10 cellular contexts compared by ENCODE assay signal in the genomic region with DNA sequence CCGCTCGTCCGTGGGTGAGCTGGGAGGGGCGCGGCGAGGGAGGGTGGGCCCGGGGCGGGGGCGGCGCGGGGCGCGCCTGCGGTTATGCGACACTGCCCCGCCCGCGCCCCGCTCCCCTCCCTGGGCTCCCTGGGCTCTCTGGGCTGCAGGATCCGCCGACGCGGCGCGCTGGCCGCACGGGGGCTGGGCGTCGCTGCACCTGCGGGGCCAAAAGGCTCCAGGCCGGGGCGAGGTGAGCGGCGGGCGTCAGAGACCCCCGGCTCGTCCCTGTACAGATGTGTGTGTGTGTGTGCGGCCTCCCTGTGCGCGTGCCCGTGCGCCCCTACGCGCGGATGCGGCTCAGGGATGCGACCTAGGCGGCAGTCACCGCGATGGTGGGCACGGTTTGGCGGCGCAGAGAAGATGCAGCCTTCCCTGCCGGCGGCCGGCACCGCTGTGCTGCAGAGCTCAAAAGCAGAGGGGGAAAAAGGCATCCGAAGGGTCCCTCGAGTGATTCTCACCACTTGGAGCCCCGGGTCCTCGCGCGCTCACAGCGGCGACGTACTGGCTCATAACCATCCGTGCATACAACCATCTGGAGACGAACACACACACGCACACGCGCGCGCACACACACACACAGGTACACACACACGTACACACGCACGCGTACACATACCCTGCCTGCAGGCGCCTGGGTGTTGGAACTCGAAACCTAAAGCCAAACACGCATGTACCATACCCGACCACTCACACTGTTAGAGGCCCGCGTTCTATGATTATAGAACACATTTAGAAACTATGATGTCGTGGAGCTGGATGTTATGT. TPM values are rescaled to one million over a fixed set of nuclear protein-coding genes. Genes with fewer than 3 reads are reported as not detected.
DNase-seq lines count a peak whose midpoint lies in the region; ATAC-seq, FAIRE-seq and TF ChIP-seq lines count a peak whose summit lies in the region.
"Had no signal": no experiment of that assay in that cellular context is flagged by ENCODE, and none has a peak within 500 bp of the region (broad histone marks: within the 10 kb centered on the region; RNA-seq: fewer than 3 reads in every experiment).

No MANE protein-coding gene starts in this region.

- H3K4me3 Mint-ChIP-seq in memory B cell, result peak overlapping the region; percentile 32

- H3K4me1 ChIP-seq in heart left ventricle (peaks cover 0 to 13% (median 0%) of the 10 kb centered on the region in 12 donors), K562 (replicated peaks in 1 of 2; ENCODE audit: control insufficient read depth in 2 of 2, insufficient read depth in 2 of 2, low read length in 2 of 2) (peaks cover 11 to 21% of the 10 kb centered on the region in 2 experiments; a peak in 4 of 5 replicates), upper lobe of left lung (peaks cover 0 to 15% (median 10%) of the 10 kb centered on the region in 4 donors)

- H3K4me2 ChIP-seq in K562 (ENCODE audit: insufficient read depth, low read length), result peak overlapping the region; percentile 52; the same call in 1 of the 2 replicates

- H3K27me3 ChIP-seq in heart left ventricle (peaks cover 17 to 72% (median 50%) of the 10 kb centered on the region in 9 donors), K562 (ENCODE audit: control insufficient read depth in 2 of 2, insufficient read depth in 2 of 2, low read length in 2 of 2) (peaks cover 4 to 16% of the 10 kb centered on the region in 2 experiments; a peak in 2 of 5 replicates), upper lobe of left lung (peaks cover 0 to 23% (median 13%) of the 10 kb centered on the region in 4 donors)

- TF ChIP-seq POLR2A in heart left ventricle (IDR thresholded peaks at IDR 0.05) (no peak), K562 (conservative IDR thresholded peaks at IDR 0.05) (no peak), upper lobe of left lung (IDR thresholded peaks at IDR 0.05) (no peak)

- peaks cover 31% of the 10 kb centered on the region for H3K27me3 Mint-ChIP-seq in memory B cell

- H3K9me3 ChIP-seq in heart left ventricle (no peaks in the 10 kb centered on the region), K562 (replicated peaks; ENCODE audit: control insufficient read depth, insufficient read depth, low read depth, low read length) (no peaks in the 10 kb centered on the region), upper lobe of left lung (no peaks in the 10 kb centered on the region)

- CTCF ChIA-PET in K562 (lab: Yijun Ruan, JAX; ENCODE audit: low intra/inter-chr PET ratio), result no interaction called here

- DNase-seq in heart left ventricle, result no peak
- no peak for DNase-seq in Right ventricle myocardium superior
- peak in 3 of 4 experiments; percentile 16 to 63 (median 63) for DNase-seq in K562 (ENCODE audit: extremely low read depth in 1 of 4, low spot score in 3 of 4)
- DNase-seq in memory B cell (ENCODE audit: low spot score in 2 of 2), result no peak
- DNase-seq in upper lobe of left lung, result peak in 1 of 2 donors; percentile 78
- no peak for DNase-seq in GM13977 (ENCODE audit: low spot score)
- no peak for DNase-seq in GM19240 (ENCODE audit: insufficient read length, low spot score)
- DNase-seq: DND-41 had no signal

- no peak overlapping the region for H3K27ac ChIP-seq in heart left ventricle
- no peak overlapping the region for H3K27ac ChIP-seq in K562 (ENCODE audit: extremely low read depth, low read depth, low read length)
- no peak overlapping the region for H3K27ac ChIP-seq in upper lobe of left lung

- H3K9me1 ChIP-seq in K562 (ENCODE audit: control insufficient read depth, insufficient read depth, low read length), result no peaks in the 10 kb centered on the region

- TF ChIP-seq EP300 in K562 (IDR thresholded peaks at IDR 0.05; ENCODE audit: low read length) (no peak), upper lobe of left lung (IDR thresholded peaks at IDR 0.05) (no peak)

- POLR2A ChIA-PET in K562 (lab: Yijun Ruan, JAX), result no interaction called here

- H3K36me3 ChIP-seq in heart left ventricle, result no peaks in the 10 kb centered on the region
- no peaks in the 10 kb centered on the region for H3K36me3 ChIP-seq in K562 (ENCODE audit: control insufficient read depth, insufficient read depth, low read length)
- no peaks in the 10 kb centered on the region for H3K36me3 ChIP-seq in upper lobe of left lung

- no peak overlapping the region for H3K27ac Mint-ChIP-seq in memory B cell

- 13 to 40% (median 23%) methylated on average over 24 to 84 of the region's 84 CpGs for whole genome bisulfite sequencing in heart left ventricle, 4 donors
- 93% methylated on average over 17 of the region's 84 CpGs for WGBS in K562 (ENCODE audit: insufficient coverage, low coverage, missing lambda C conversion rate)
- WGBS in upper lobe of left lung, 2 donors, result 20 to 24% methylated on average over 26 to 53 of the region's 84 CpGs

- H3K9me3 Mint-ChIP-seq in memory B cell, result no peaks in the 10 kb centered on the region

- H2AFZ ChIP-seq in K562 (ENCODE audit: low read depth, low read length), result 0 out of 2 replicates have a peak overlapping the region, but pooled peaks have one; percentile 55

- peaks cover 13% of the 10 kb centered on the region for H3K4me1 Mint-ChIP-seq in memory B cell

- in situ Hi-C loops in K562 (cut with MboI) (no loop called here), GM13977 (cut with MboI; ENCODE audit: low pct_unique_long_range_greater_than_20kb, low sequenced_read_pairs, unreplicated experiment) (no loop called here)

- ATAC-seq in heart left ventricle, result no peak
- no peak for ATAC-seq in Right ventricle myocardium superior (ENCODE audit: poor library complexity)
- ATAC-seq in K562, result peak; percentile 59
- ATAC-seq in memory B cell (ENCODE audit: low read depth), result no peak
- no peak for ATAC-seq in upper lobe of left lung (ENCODE audit: low FRiP score in 2 of 2)
- ATAC-seq in GM19397 (IDR thresholded peaks at IDR 0.05; ENCODE audit: unreplicated experiment), result no peak

- no peak for TF ChIP-seq RAD21 in K562 (CRISPR knock-in tag; conservative IDR thresholded peaks at IDR 0.05 in 1 of 2, IDR thresholded peaks at IDR 0.05 in 1 of 2)

- FAIRE-seq in K562 (lab: Jason Lieb, UNC), result no peak
- FAIRE-seq: colon had no signal

- BruUV-seq in K562 (replicated peaks; lab: Mats Ljungman, UMichigan), result no TSS peak

- H3K79me2 ChIP-seq in K562 (ENCODE audit: control insufficient read depth, insufficient read depth, low read length), result no peaks in the 10 kb centered on the region

- intact Hi-C loops in heart left ventricle (cut with DNase I) (loop anchor here in 3 of 10 donors (10.0 kb wide), 1 partner anchor 138 kb away; no protein-coding TSS in a partner anchor), Right ventricle myocardium superior (cut with DNase I) (no loop called here), K562 (cut with micrococcal nuclease) (loop anchor here (10.0 kb wide), 2 partner anchors 68 to 138 kb away; partner anchors contain the start of gene NUP58)

- no peaks in the 10 kb centered on the region for H4K20me1 ChIP-seq in K562 (replicated peaks; ENCODE audit: control insufficient read depth, insufficient read depth, low read length)

- H3K36me3 Mint-ChIP-seq in memory B cell, result no peaks in the 10 kb centered on the region

- TF ChIP-seq CTCF in heart left ventricle (IDR thresholded peaks at IDR 0.05) (no peak), K562 (IDR thresholded peaks at IDR 0.05 in 2 of 3, conservative IDR thresholded peaks at IDR 0.05 in 1 of 3; ENCODE audit: insufficient read depth in 2 of 3, low read depth in 1 of 3, low read length in 3 of 3) (no peak), upper lobe of left lung (IDR thresholded peaks at IDR 0.05) (no peak), GM13977 (IDR thresholded peaks at IDR 0.05; ENCODE audit: extremely low read depth, insufficient read depth, missing control alignments) (no peak)

- H3K9ac ChIP-seq in K562 (ENCODE audit: insufficient read depth in 1 of 2, low read depth in 2 of 2, low read length in 2 of 2), result no peak overlapping the region

- H3K4me3 ChIP-seq in heart left ventricle (peak overlapping the region in 9 of 12 donors; percentile 20 to 43 (median 30)), K562 (peak overlapping the region; percentile 33), upper lobe of left lung (peak overlapping the region in 3 of 4 donors; percentile 31 to 44 (median 34))

TF ChIP-seq in K562, 482 proteins besides CTCF, POLR2A, EP300 and RAD21:
- no peak for TF ChIP-seq NFIC (IDR thresholded peaks at IDR 0.05)
- TF ChIP-seq ZBTB7A (IDR thresholded peaks at IDR 0.05; ENCODE audit: borderline replicate concordance, control insufficient read depth, low read depth, low read length), result peak; percentile 32; the same call in 1 of the 2 replicates
- TF ChIP-seq CREB1 (IDR thresholded peaks at IDR 0.05), result no peak
- no peak for TF ChIP-seq CREB1 (CRISPR knock-in tag; IDR thresholded peaks at IDR 0.05)

RNA-seq across cellular contexts. Expression of gene ATP8A2, which starts 0.7 kb away (rescaled TPM):
- total RNA-seq in heart left ventricle (under 1 TPM in 7 of 9 donors, not detected in 2; 0.02 to 0.29 (median 0.05) TPM), Right ventricle myocardium superior (0.05 TPM), K562 (2014; rRNA removed) (under 0.01 TPM in 2 replicates), K562 (2014; rRNA removed; fragmentation: Illumina TruSeq; extraction: Trizol) (0.33 TPM in 1 of 2 replicates, not detected in the other), K562 (2015; rRNA removed; fragmentation: Illumina TruSeq; extraction: Trizol) (not detected in 2 replicates), K562 (2021) (not detected in 2 replicates), upper lobe of left lung (1 to 10 TPM in 3 of 6 donors, under 1 TPM in 3; 0.55 to 1.5 (median 0.87) TPM)
- polyA plus RNA-seq in heart left ventricle (under 1 TPM; 0.01 to 0.04 TPM), K562 (2011; rRNA removed) (0.03 and 0.06 TPM in 2 replicates), K562 (2014; fragmentation: Illumina TruSeq; extraction: Trizol) (0.06 and 0.08 TPM in 2 replicates), K562 (2014; fragmentation: Nextera tagmentation; extraction: Ambion mirVana) (under 1 TPM in 1 of 2 experiments, not detected in 1; 0.08 TPM), K562 (2014; rRNA removed) (0.04 TPM in 1 of 2 replicates, not detected in the other)
- total RNA-seq in K562 (2011; cell fraction: chromatin; rRNA removed; ENCODE audit: low replicate concordance), result 0.76 and 1.1 TPM in 2 replicates
- 0.50 TPM in 1 of 2 replicates, not detected in the other for total RNA-seq in K562 (2011; cell fraction: nucleolus; rRNA removed)
- 0.15 and 0.51 TPM in 2 replicates for total RNA-seq in K562 (2011; cell fraction: nucleoplasm; rRNA removed)
- polyA plus RNA-seq in K562 (2011; cell fraction: cytosol; rRNA removed), result 0.01 and 0.06 TPM in 2 replicates
- polyA plus RNA-seq in K562 (2011; cell fraction: nucleus; rRNA removed), result 0.06 and 0.07 TPM in 2 replicates
- polyA plus RNA-seq in K562 (2012), result 0.05 and 0.10 TPM in 2 replicates
- 0.09 and 0.60 TPM in 2 replicates for polyA minus RNA-seq in K562 (2011; rRNA and poly(A)+ RNA removed)
- not detected in 2 replicates for polyA minus RNA-seq in K562 (2011; cell fraction: cytosol; rRNA and poly(A)+ RNA removed)
- under 0.01 and 1.1 TPM in 2 replicates for polyA minus RNA-seq in K562 (2011; cell fraction: nucleus; rRNA and poly(A)+ RNA removed)

Comparison
In these comparisons a context has a peak if more than half of its experiments do, and no peak if none do; other contexts are left out.
1. DNase-seq: peak in K562 (3 of 4); none in heart left ventricle (0 of 5), Right ventricle myocardium superior (single experiment), memory B cell (0 of 2), GM13977 (single experiment) and GM19240 (single experiment).
2. Peak in every context shown above with its lines, with median percentiles within 50 percentile points of each other: H3K4me3 ChIP-seq.